30 cellular contexts compared by ENCODE assay signal in genomic region chr17:68579194-68579900, GRCh38. TPM values are rescaled to one million over a fixed set of nuclear protein-coding genes. Genes with fewer than 3 reads are reported as not detected.
DNase-seq lines count a peak whose midpoint lies in the region; ATAC-seq and TF ChIP-seq lines count a peak whose summit lies in the region.
"Had no signal": no experiment of that assay in that cellular context is flagged by ENCODE, and none has a peak within 500 bp of the region (broad histone marks: within the 10 kb centered on the region; RNA-seq: fewer than 3 reads in every experiment).

No MANE protein-coding gene starts in this region.

- H3K27me3 Mint-ChIP-seq in endothelial cell (ENCODE audit: unreplicated experiment) = peaks cover 7% of the 10 kb centered on the region
- H3K27me3 Mint-ChIP-seq: activated naive CD4-positive, alpha-beta T cell treated with anti-CD3 and anti-CD28 coated beads, Interleukin-2, amount 50 U/mL, for 24 hours had no signal

- no peaks in the 10 kb centered on the region for H3K27me3 ChIP-seq in ACC112 (ENCODE audit: insufficient read depth, low read length)
- no peaks in the 10 kb centered on the region for H3K27me3 ChIP-seq in colonic mucosa
- no peaks in the 10 kb centered on the region for H3K27me3 ChIP-seq in right lobe of liver
- H3K27me3 ChIP-seq in effector memory CD4-positive, alpha-beta T cell (replicated peaks; ENCODE audit: control insufficient read depth, insufficient read depth, low read length, poor library complexity, severe bottlenecking) = no peaks in the 10 kb centered on the region
- H3K27me3 ChIP-seq: ovary, SJSA1 had no signal

- H3K27ac Mint-ChIP-seq in endothelial cell (ENCODE audit: unreplicated experiment) = no peak overlapping the region
- H3K27ac Mint-ChIP-seq: activated CD4-positive, alpha-beta T cell treated with anti-CD3 and anti-CD28 coated beads, Interleukin-2, amount 10 ng/mL, durations not matched to agents 7 days and 5 days; activated naive CD4-positive, alpha-beta T cell treated with anti-CD3 and anti-CD28 coated beads, Interleukin-2, amount 50 U/mL, for 24 hours; CD8-positive, alpha-beta T cell had no signal

- H3K36me3 ChIP-seq in ACC112 (ENCODE audit: insufficient read depth, low read length) (no peaks in the 10 kb centered on the region), colonic mucosa (no peaks in the 10 kb centered on the region), right lobe of liver (no peaks in the 10 kb centered on the region)
- H3K36me3 ChIP-seq in effector memory CD4-positive, alpha-beta T cell (ENCODE audit: control insufficient read depth, insufficient read depth, low read length) = no peaks in the 10 kb centered on the region
- H3K36me3 ChIP-seq: ovary, SJSA1 had no signal

- H3K4me3 ChIP-seq in ACC112 (ENCODE audit: low read depth, low read length) (peak overlapping the region; percentile 27; the same call in 1 of the 2 replicates), colonic mucosa (no peak overlapping the region), right lobe of liver (peak overlapping the region in 2 of 3 donors; percentile 6 to 19), skin epidermis (no peak overlapping the region)
- H3K4me3 ChIP-seq in effector memory CD4-positive, alpha-beta T cell (ENCODE audit: insufficient read depth, low read depth, low read length, poor library complexity, severe bottlenecking) = no peak overlapping the region
- H3K4me3 ChIP-seq: ovary, SJSA1, smooth muscle cell had no signal

- WGBS in right lobe of liver (ENCODE audit: insufficient coverage, low coverage, low lambda C conversion rate, missing lambda C conversion rate) = 29% methylated on average over 7 of the region's 7 CpGs

- H3K36me3 Mint-ChIP-seq in endothelial cell (ENCODE audit: low read depth, unreplicated experiment) = no peaks in the 10 kb centered on the region
- H3K36me3 Mint-ChIP-seq: activated naive CD4-positive, alpha-beta T cell treated with anti-CD3 and anti-CD28 coated beads, Interleukin-2, amount 50 U/mL, for 24 hours; CD8-positive, alpha-beta T cell had no signal

- no peak overlapping the region for H2AFZ ChIP-seq in ACC112 (ENCODE audit: low read length, unreplicated experiment)

- H3K79me2 ChIP-seq in ACC112 (ENCODE audit: control insufficient read depth, insufficient read depth, low read length, unreplicated experiment) = no peaks in the 10 kb centered on the region

- DNase-seq in colonic mucosa = no peak
- DNase-seq in right lobe of liver = no peak
- DNase-seq in effector memory CD4-positive, alpha-beta T cell = no peak
- no peak for DNase-seq in endothelial cell (ENCODE audit: low spot score)
- no peak for DNase-seq in NCI-H2171 treated with DMSO at 0.1 percent for 48 hours (lab: John Stamatoyannopoulos, UW)
- DNase-seq in GM19240 (ENCODE audit: insufficient read length, low spot score) = no peak
- DNase-seq: activated CD4-positive, alpha-beta T cell treated with anti-CD3 and anti-CD28 coated beads, Interleukin-2, amount 10 ng/mL, durations not matched to agents 7 days and 5 days; CD8-positive, alpha-beta T cell; effector CD4-positive, alpha-beta T cell; KG1; kidney; NCI-H1092 treated with DMSO at 0.1 percent for 48 hours; NCI-H187; NCI-H510A; retina; stimulated activated CD4-positive, alpha-beta T cell treated with anti-CD3 and anti-CD28 coated beads, Interleukin-1b, Interleukin-23, amount 100 ng/mL, for 48 hours; T1000 had no signal

- H3K9me3 ChIP-seq in colonic mucosa (no peaks in the 10 kb centered on the region), right lobe of liver (no peaks in the 10 kb centered on the region)
- H3K9me3 ChIP-seq in effector memory CD4-positive, alpha-beta T cell (ENCODE audit: control insufficient read depth, low read length) = no peaks in the 10 kb centered on the region
- H3K9me3 ChIP-seq: ovary, SJSA1 had no signal

- peak overlapping the region; percentile 74 for H3K27ac ChIP-seq in ACC112 (ENCODE audit: low read depth, low read length)
- H3K27ac ChIP-seq in colonic mucosa = peak overlapping the region; percentile 41
- H3K27ac ChIP-seq in right lobe of liver = peak overlapping the region; percentile 11 to 81 (median 70)
- H3K27ac ChIP-seq in skin epidermis = peak overlapping the region in 19 of 21 experiments; percentile 1 to 75 (median 60)
- H3K27ac ChIP-seq in effector memory CD4-positive, alpha-beta T cell (ENCODE audit: insufficient read depth, low read length, poor library complexity, severe bottlenecking) = no peak overlapping the region
- H3K27ac ChIP-seq: SJSA1, VCaP had no signal

- ATAC-seq in right lobe of liver = peak; percentile 22 to 57 (median 33)
- ATAC-seq: CD8-positive, alpha-beta T cell had no signal

- TF ChIP-seq POLR2A in right lobe of liver (IDR thresholded peaks at IDR 0.05) = no peak

- H3K4me1 Mint-ChIP-seq in endothelial cell (ENCODE audit: unreplicated experiment) = no peaks in the 10 kb centered on the region
- H3K4me1 Mint-ChIP-seq: activated CD4-positive, alpha-beta T cell treated with anti-CD3 and anti-CD28 coated beads, Interleukin-2, amount 10 ng/mL, durations not matched to agents 7 days and 5 days; activated naive CD4-positive, alpha-beta T cell treated with anti-CD3 and anti-CD28 coated beads, Interleukin-2, amount 50 U/mL, for 24 hours had no signal

- no peak overlapping the region for H3K4me3 Mint-ChIP-seq in endothelial cell (ENCODE audit: unreplicated experiment)
- H3K4me3 Mint-ChIP-seq: activated CD4-positive, alpha-beta T cell treated with anti-CD3 and anti-CD28 coated beads, Interleukin-2, amount 10 ng/mL, durations not matched to agents 7 days and 5 days; activated naive CD4-positive, alpha-beta T cell treated with anti-CD3 and anti-CD28 coated beads, Interleukin-2, amount 50 U/mL, for 24 hours; CD8-positive, alpha-beta T cell; nephron had no signal

- intact Hi-C loops in colonic mucosa (cut with DNase I) (no loop called here), right lobe of liver (cut with DNase I) (no loop called here)

- no peak overlapping the region for H3K9ac ChIP-seq in colonic mucosa (ENCODE audit: low read depth in 2 of 2, low read length in 2 of 2)

- no peaks in the 10 kb centered on the region for H3K9me3 Mint-ChIP-seq in endothelial cell (ENCODE audit: unreplicated experiment)
- H3K9me3 Mint-ChIP-seq: activated CD4-positive, alpha-beta T cell treated with anti-CD3 and anti-CD28 coated beads, Interleukin-2, amount 10 ng/mL, durations not matched to agents 7 days and 5 days; activated naive CD4-positive, alpha-beta T cell treated with anti-CD3 and anti-CD28 coated beads, Interleukin-2, amount 50 U/mL, for 24 hours; CD8-positive, alpha-beta T cell; nephron had no signal

- TF ChIP-seq CTCF in colonic mucosa (IDR thresholded peaks at IDR 0.05) = no peak
- no peak for TF ChIP-seq CTCF in right lobe of liver (IDR thresholded peaks at IDR 0.05)
- no peak for TF ChIP-seq CTCF in endothelial cell (IDR thresholded peaks at IDR 0.05; ENCODE audit: unreplicated experiment)

- peaks cover 47% of the 10 kb centered on the region for H3K4me1 ChIP-seq in ACC112 (ENCODE audit: control insufficient read depth, insufficient read depth, low read length, unreplicated experiment)
- no peaks in the 10 kb centered on the region for H3K4me1 ChIP-seq in colonic mucosa
- peaks cover 0 to 60% (median 26%) of the 10 kb centered on the region in 4 donors for H3K4me1 ChIP-seq in right lobe of liver
- no peaks in the 10 kb centered on the region for H3K4me1 ChIP-seq in effector memory CD4-positive, alpha-beta T cell (ENCODE audit: control insufficient read depth, insufficient read depth, low read length, poor library complexity, severe bottlenecking)
- H3K4me1 ChIP-seq: SJSA1 had no signal

RNA-seq across cellular contexts. Expression of gene FAM20A, which starts 21.8 kb away (rescaled TPM):
- total RNA-seq in colonic mucosa (1 to 10 TPM in 1 of 2 donors, under 1 TPM in 1; 0.72 to 4.1 TPM), right lobe of liver (10 to 100 TPM; 28.2 to 86.0 (median 45.0) TPM), endothelial cell (ENCODE audit: unreplicated experiment) (0.44 TPM)
- total RNA-seq: A172; activated CD4-positive, alpha-beta T cell treated with anti-CD3 and anti-CD28 coated beads, Interleukin-2, amount 10 ng/mL, durations not matched to agents 7 days and 5 days; activated CD8-positive, alpha-beta memory T cell treated with anti-CD3 and anti-CD28 coated beads for 36 hours; CD8-positive, alpha-beta T cell; Daoy; lung microvascular endothelial cell; MCF 10A; SJSA1 had no signal

Comparison
In these comparisons a context has a peak if more than half of its experiments do, and no peak if none do; other contexts are left out.
1. H3K4me3 ChIP-seq: peak in ACC112 (single experiment) and right lobe of liver (2 of 3); none in colonic mucosa (single experiment), skin epidermis (0 of 7) and effector memory CD4-positive, alpha-beta T cell (single experiment).
2. RNA of gene FAM20A, which starts 21.8 kb away (total RNA-seq): 28.2 to 86.0 TPM in right lobe of liver; 0.72 to 4.1 TPM in colonic mucosa and 0.44 TPM in endothelial cell (single experiment); every median in the first group is over 4 times any median in the second.